ENCODE assay signal across 16 cellular contexts in genomic region chr17:65509032-65509431, GRCh38.
"Had no signal": no experiment of that assay in that cellular context is flagged by ENCODE, and none has a peak within 500 bp of the region (broad histone marks: within the 10 kb centered on the region; RNA-seq: fewer than 3 reads in every experiment).

No MANE protein-coding gene starts in this region.

- H3K9me3 ChIP-seq: esophagus muscularis mucosa, gastrocnemius medialis, right atrium auricular region, sigmoid colon had no signal

- H3K27ac ChIP-seq: epithelial cell of prostate, esophagus muscularis mucosa, gastrocnemius medialis, heart right ventricle, right atrium auricular region, sigmoid colon, skin epidermis had no signal

- H3K27me3 ChIP-seq: esophagus muscularis mucosa, gastrocnemius medialis, heart right ventricle, right atrium auricular region, sigmoid colon had no signal

- DNase-seq: effector memory CD4-positive, alpha-beta T cell; gastrocnemius medialis; heart right ventricle; hypothalamus; islet precursor cell; mammary epithelial cell; natural killer cell; sigmoid colon; stimulated activated CD4-positive, alpha-beta T cell treated with anti-CD3 and anti-CD28 coated beads, Interleukin-2, amount 100 ng/mL, for 24 hours; stimulated activated naive CD4-positive, alpha-beta T cell treated with Interleukin-2 at 50 U/mL for 16 hours; trophoblast cell had no signal

- H3K36me3 ChIP-seq: esophagus muscularis mucosa, gastrocnemius medialis, heart right ventricle, right atrium auricular region, sigmoid colon had no signal

- H3K4me1 ChIP-seq: heart right ventricle, right atrium auricular region, sigmoid colon had no signal

- ATAC-seq: gastrocnemius medialis, heart right ventricle, left lobe of liver, natural killer cell had no signal

- H3K4me3 ChIP-seq: esophagus muscularis mucosa, gastrocnemius medialis, heart right ventricle, right atrium auricular region, sigmoid colon, skin epidermis had no signal
